Comparison of ENCODE assay signal across 19 cellular contexts in the genomic region with DNA sequence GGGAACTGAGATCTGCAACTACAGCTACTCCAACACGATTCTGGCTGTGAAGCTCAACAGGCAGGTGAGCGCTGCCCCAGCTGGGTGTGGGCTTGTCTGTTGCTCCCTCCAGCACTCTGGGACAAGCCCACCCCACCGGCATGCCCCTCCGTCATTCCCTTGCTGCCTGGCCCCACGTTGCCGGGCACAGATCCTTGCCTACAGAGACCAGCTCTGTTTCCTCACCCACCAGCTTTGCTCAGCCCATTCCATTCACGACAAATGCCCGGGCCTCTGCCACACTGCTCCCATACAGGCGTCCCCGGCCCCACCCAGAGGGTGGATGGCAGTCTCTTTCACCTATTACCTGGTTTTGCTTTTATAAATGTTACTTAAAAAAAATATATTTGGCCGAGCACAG. TPM values are rescaled to one million over a fixed set of nuclear protein-coding genes. Genes with fewer than 3 reads are reported as not detected.
DNase-seq lines count a peak whose midpoint lies in the region; ATAC-seq, FAIRE-seq and TF ChIP-seq lines count a peak whose summit lies in the region.
"Had no signal": no experiment of that assay in that cellular context is flagged by ENCODE, and none has a peak within 500 bp of the region (broad histone marks: within the 10 kb centered on the region; RNA-seq: fewer than 3 reads in every experiment).

No MANE protein-coding gene starts in this region.

- DNase-seq in right cardiac atrium = peak in 2 of 3 donors; percentile 13 to 27
- no peak for DNase-seq in right atrium auricular region (ENCODE audit: low spot score)
- no peak for DNase-seq in astrocyte (ENCODE audit: low read depth)
- DNase-seq in neural progenitor cell (ENCODE audit: low spot score) = no peak
- DNase-seq in PC-3 = no peak
- DNase-seq in stomach = no peak
- no peak for DNase-seq in DMS 273 treated with DMSO at 0.1 percent for 48 hours (lab: John Stamatoyannopoulos, UW)
- DNase-seq: BE2C, Kasumi-1, MM.1S, NCI-H1048, NCI-H1417 treated with DMSO at 0.1 percent for 48 hours, NCI-H187, NCI-H446 treated with DMSO at 0.1 percent for 48 hours, NCI-H526 treated with DMSO at 0.1 percent for 48 hours, OCI-M1, SHP77 had no signal

- no peak for TF ChIP-seq EP300 in stomach (IDR thresholded peaks at IDR 0.05)

- H3K27me3 ChIP-seq in right cardiac atrium (ENCODE audit: control insufficient read depth, insufficient read depth) (no peaks in the 10 kb centered on the region), right atrium auricular region (no peaks in the 10 kb centered on the region), astrocyte (ENCODE audit: insufficient read depth, low read length) (no peaks in the 10 kb centered on the region), neural progenitor cell (no peaks in the 10 kb centered on the region), PC-3 (ENCODE audit: low read length) (no peaks in the 10 kb centered on the region), stomach (no peaks in the 10 kb centered on the region)
- H3K27me3 ChIP-seq: BE2C had no signal

- H3K4me1 ChIP-seq in right cardiac atrium (ENCODE audit: control insufficient read depth, insufficient read depth, low read length) = peaks cover 3% of the 10 kb centered on the region
- H3K4me1 ChIP-seq in right atrium auricular region = peaks cover 0 to 8% of the 10 kb centered on the region in 2 donors
- H3K4me1 ChIP-seq in astrocyte (ENCODE audit: insufficient read depth, low read length) = no peaks in the 10 kb centered on the region
- no peaks in the 10 kb centered on the region for H3K4me1 ChIP-seq in neural progenitor cell
- no peaks in the 10 kb centered on the region for H3K4me1 ChIP-seq in PC-3 (ENCODE audit: insufficient read depth, low read length)
- H3K4me1 ChIP-seq in stomach = peaks cover 0 to 5% (median 0%) of the 10 kb centered on the region in 4 donors
- H3K4me1 ChIP-seq: BE2C, HAP-1 had no signal

- H3K36me3 Mint-ChIP-seq in astrocyte (ENCODE audit: low read depth, unreplicated experiment) (peaks cover 31% of the 10 kb centered on the region), neural progenitor cell (peaks cover 32% of the 10 kb centered on the region)

- H3K4me3 ChIP-seq in right cardiac atrium (ENCODE audit: low read length) = no peak overlapping the region
- H3K4me3 ChIP-seq in right atrium auricular region = no peak overlapping the region
- no peak overlapping the region for H3K4me3 ChIP-seq in astrocyte (ENCODE audit: insufficient read depth, low read depth, low read length)
- no peak overlapping the region for H3K4me3 ChIP-seq in neural progenitor cell
- H3K4me3 ChIP-seq in PC-3 (ENCODE audit: low read length) = no peak overlapping the region
- H3K4me3 ChIP-seq in stomach = no peak overlapping the region
- H3K4me3 ChIP-seq: HAP-1 had no signal

- no peak overlapping the region for H3K27ac ChIP-seq in right cardiac atrium (ENCODE audit: low read length)
- H3K27ac ChIP-seq in right atrium auricular region = no peak overlapping the region
- no peak overlapping the region for H3K27ac ChIP-seq in astrocyte (ENCODE audit: low read depth, low read length)
- H3K27ac ChIP-seq in neural progenitor cell = no peak overlapping the region
- H3K27ac ChIP-seq in PC-3 (ENCODE audit: low read length) = no peak overlapping the region
- H3K27ac ChIP-seq in stomach = no peak overlapping the region

- no peaks in the 10 kb centered on the region for H3K27me3 Mint-ChIP-seq in astrocyte (ENCODE audit: low read depth, unreplicated experiment)
- no peaks in the 10 kb centered on the region for H3K27me3 Mint-ChIP-seq in neural progenitor cell (ENCODE audit: insufficient read depth, low read depth)

- H3K9me3 Mint-ChIP-seq in astrocyte (ENCODE audit: unreplicated experiment) (no peaks in the 10 kb centered on the region), neural progenitor cell (no peaks in the 10 kb centered on the region)

- H4K20me1 ChIP-seq in astrocyte (ENCODE audit: insufficient read depth, low read length) (peaks cover 53% of the 10 kb centered on the region), neural progenitor cell (ENCODE audit: low read depth) (peaks cover 18% of the 10 kb centered on the region), PC-3 (ENCODE audit: low read length) (no peaks in the 10 kb centered on the region)

- H3K9me3 ChIP-seq in right cardiac atrium (ENCODE audit: control insufficient read depth, low read length) (no peaks in the 10 kb centered on the region), right atrium auricular region (no peaks in the 10 kb centered on the region), astrocyte (ENCODE audit: insufficient read depth, low read depth, low read length) (no peaks in the 10 kb centered on the region), neural progenitor cell (ENCODE audit: low read depth) (no peaks in the 10 kb centered on the region), PC-3 (ENCODE audit: low read length) (no peaks in the 10 kb centered on the region), stomach (no peaks in the 10 kb centered on the region)
- H3K9me3 ChIP-seq: BE2C, HAP-1 had no signal

- H3K4me2 ChIP-seq in astrocyte (ENCODE audit: low read length) (no peak overlapping the region), neural progenitor cell (no peak overlapping the region), PC-3 (ENCODE audit: low read length) (no peak overlapping the region)

- peaks cover 70% of the 10 kb centered on the region for H3K36me3 ChIP-seq in right atrium auricular region
- H3K36me3 ChIP-seq in astrocyte (ENCODE audit: insufficient read depth, low read length) = peaks cover 31% of the 10 kb centered on the region
- H3K36me3 ChIP-seq in neural progenitor cell = no peaks in the 10 kb centered on the region
- peaks cover 16% of the 10 kb centered on the region; the same call in 1 of the 2 replicates for H3K36me3 ChIP-seq in PC-3 (ENCODE audit: low read depth, low read length)
- peaks cover 46 to 100% (median 99%) of the 10 kb centered on the region in 4 donors for H3K36me3 ChIP-seq in stomach

- TF ChIP-seq POLR2A in stomach (IDR thresholded peaks at IDR 0.05) = no peak

- H2AFZ ChIP-seq in astrocyte (ENCODE audit: low read depth, low read length) (no peak overlapping the region), neural progenitor cell (replicated peaks) (no peak overlapping the region), PC-3 (ENCODE audit: low read length) (no peak overlapping the region)

- peak overlapping the region; percentile 62 for H3K27ac Mint-ChIP-seq in astrocyte (ENCODE audit: unreplicated experiment)
- H3K27ac Mint-ChIP-seq in neural progenitor cell = peak overlapping the region; percentile 78

- no peak for FAIRE-seq in astrocyte (lab: Jason Lieb, UNC)
- FAIRE-seq: D721Med had no signal

- no peaks in the 10 kb centered on the region for H3K9me2 ChIP-seq in PC-3 (replicated peaks; ENCODE audit: low read length)

- intact Hi-C loops in right cardiac atrium (cut with DNase I) (no loop called here), PC-3 (cut with micrococcal nuclease) (no loop called here), stomach (cut with DNase I; ENCODE audit: low total_unique reads) (no loop called here)

- CTCF ChIA-PET in PC-3 (lab: Charles Lee) = no interaction called here

- H3K4me3 Mint-ChIP-seq in astrocyte (ENCODE audit: unreplicated experiment) (no peak overlapping the region), neural progenitor cell (no peak overlapping the region)

- no peak for ATAC-seq in right cardiac atrium
- no peak for ATAC-seq in PC-3

- WGBS in right cardiac atrium = 83% methylated on average over 11 of the region's 11 CpGs
- WGBS in stomach, 5 donors = 83 to 97% (median 88%) methylated on average over 9 to 11 of the region's 11 CpGs

- no peaks in the 10 kb centered on the region for H3F3A ChIP-seq in neural progenitor cell (ENCODE audit: low read depth)
- no peaks in the 10 kb centered on the region for H3F3A ChIP-seq in PC-3 (ENCODE audit: low read length, unreplicated experiment)

- TF ChIP-seq CTCF in right atrium auricular region (IDR thresholded peaks at IDR 0.05) (no peak), astrocyte (IDR thresholded peaks at IDR 0.05; ENCODE audit: insufficient read depth, low read depth, low read length) (no peak), neural progenitor cell (IDR thresholded peaks at IDR 0.05) (no peak), PC-3 (conservative IDR thresholded peaks at IDR 0.05; ENCODE audit: low read depth, low read length) (no peak), stomach (IDR thresholded peaks at IDR 0.05) (no peak)

- no peak overlapping the region for H3K9ac ChIP-seq in astrocyte (ENCODE audit: low read length)
- no peak overlapping the region for H3K9ac ChIP-seq in neural progenitor cell
- H3K9ac ChIP-seq in PC-3 (ENCODE audit: low read length) = no peak overlapping the region

- no peaks in the 10 kb centered on the region for H3K4me1 Mint-ChIP-seq in astrocyte (ENCODE audit: low read depth, unreplicated experiment)
- peaks cover 11% of the 10 kb centered on the region for H3K4me1 Mint-ChIP-seq in neural progenitor cell

- H3K79me2 ChIP-seq in astrocyte (ENCODE audit: insufficient read depth, low read length) (peaks cover 27% of the 10 kb centered on the region), neural progenitor cell (ENCODE audit: low read depth) (peaks cover 6% of the 10 kb centered on the region), PC-3 (ENCODE audit: low read length) (no peaks in the 10 kb centered on the region)

- no TSS peak for BruUV-seq in PC-3 (replicated peaks; lab: Mats Ljungman, UMichigan)

- POLR2A ChIA-PET in PC-3 (lab: Charles Lee; ENCODE audit: unreplicated experiment) = no interaction called here

RNA-seq across cellular contexts. Expression of gene WIPI2, which starts 24.6 kb away (rescaled TPM):
- total RNA-seq in right cardiac atrium (10 to 100 TPM; 50.3 to 61.3 (median 56.2) TPM), right atrium auricular region (10 to 100 TPM; 49.2 to 56.7 TPM), astrocyte (73.3 and 76.6 TPM in 2 replicates), neural progenitor cell (ENCODE audit: low replicate concordance) (64.9 and 74.8 TPM in 2 replicates), PC-3 (2014; rRNA removed) (51.5 and 59.3 TPM in 2 replicates), stomach (10 to 100 TPM; 11.1 to 92.0 (median 65.8) TPM)
- polyA plus RNA-seq in right cardiac atrium (38.0 TPM), stomach (10 to 100 TPM; 24.5 to 40.0 (median 32.1) TPM)

Comparison
In these comparisons a context has a peak if more than half of its experiments do, and no peak if none do; other contexts are left out.
1. DNase-seq: peak in right cardiac atrium (2 of 3); none in right atrium auricular region (single experiment), astrocyte (single experiment), neural progenitor cell (single experiment), PC-3 (single experiment), stomach (single experiment) and DMS 273 treated with DMSO at 0.1 percent for 48 hours (single experiment).